ENCODE assay signal across 1 cellular context in the genomic region with DNA sequence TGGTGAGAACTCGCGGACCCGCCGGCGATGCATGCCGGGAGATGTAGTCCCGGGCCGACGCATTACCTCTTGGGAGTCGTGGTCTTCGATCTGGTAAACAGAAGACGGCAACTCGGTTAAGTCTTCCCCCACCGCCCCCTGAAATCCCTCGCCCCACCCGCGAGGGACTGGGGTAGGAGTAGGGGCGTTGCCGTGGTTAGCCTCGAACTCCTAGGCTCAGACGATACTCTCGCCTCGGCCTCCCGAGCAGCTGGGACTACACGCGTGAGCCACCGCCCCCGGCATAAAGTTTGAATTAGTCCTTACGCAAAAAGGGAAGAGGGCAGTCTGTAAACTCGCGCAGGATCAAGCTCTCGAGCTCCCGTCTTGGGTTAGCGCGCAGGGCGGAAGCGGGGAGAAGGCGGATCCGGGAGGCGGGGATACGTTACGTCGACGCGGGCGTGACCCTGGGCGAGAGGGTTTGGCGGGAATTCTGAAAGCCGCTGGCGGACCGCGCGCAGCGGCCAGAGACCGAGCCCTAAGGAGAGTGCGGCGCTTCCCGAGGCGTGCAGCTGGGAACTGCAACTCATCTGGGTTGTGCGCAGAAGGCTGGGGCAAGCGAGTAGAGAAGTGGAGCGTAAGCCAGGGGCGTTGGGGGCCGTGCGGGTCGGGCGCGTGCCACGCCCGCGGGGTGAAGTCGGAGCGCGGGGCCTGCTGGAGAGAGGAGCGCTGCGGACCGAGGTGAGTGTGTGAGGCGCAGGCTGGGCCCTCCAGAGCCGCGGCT.
TF ChIP-seq lines count a peak whose summit lies in the region.

TSS of gene RAD51 (plus strand) at position 469 of the 763 bp plus-strand sequence. CDS start 3,585 bp downstream, outside the sequence.

TF ChIP-seq in K562, 482 proteins besides CTCF, POLR2A, EP300 and RAD21 (continued from another document and continues in another):
- TF ChIP-seq, protein P1, sequence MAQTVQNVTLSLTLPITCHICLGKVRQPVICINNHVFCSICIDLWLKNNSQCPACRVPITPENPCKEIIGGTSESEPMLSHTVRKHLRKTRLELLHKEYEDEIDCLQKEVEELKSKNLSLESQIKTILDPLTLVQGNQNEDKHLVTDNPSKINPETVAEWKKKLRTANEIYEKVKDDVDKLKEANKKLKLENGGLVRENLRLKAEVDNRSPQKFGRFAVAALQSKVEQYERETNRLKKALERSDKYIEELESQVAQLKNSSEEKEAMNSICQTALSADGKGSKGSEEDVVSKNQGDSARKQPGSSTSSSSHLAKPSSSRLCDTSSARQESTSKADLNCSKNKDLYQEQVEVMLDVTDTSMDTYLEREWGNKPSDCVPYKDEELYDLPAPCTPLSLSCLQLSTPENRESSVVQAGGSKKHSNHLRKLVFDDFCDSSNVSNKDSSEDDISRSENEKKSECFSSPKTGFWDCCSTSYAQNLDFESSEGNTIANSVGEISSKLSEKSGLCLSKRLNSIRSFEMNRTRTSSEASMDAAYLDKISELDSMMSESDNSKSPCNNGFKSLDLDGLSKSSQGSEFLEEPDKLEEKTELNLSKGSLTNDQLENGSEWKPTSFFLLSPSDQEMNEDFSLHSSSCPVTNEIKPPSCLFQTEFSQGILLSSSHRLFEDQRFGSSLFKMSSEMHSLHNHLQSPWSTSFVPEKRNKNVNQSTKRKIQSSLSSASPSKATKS (CRISPR knock-in tag; IDR thresholded peaks at IDR 0.05), result no peak
- TF ChIP-seq MCM7 (IDR thresholded peaks at IDR 0.05) (no peak), PHF20 (IDR thresholded peaks at IDR 0.05; ENCODE audit: partially characterized antibody) (peak; percentile 66), ARID2 (IDR thresholded peaks at IDR 0.05) (no peak), ZNF354B (CRISPR knock-in tag; IDR thresholded peaks at IDR 0.05) (no peak), ZNF449 (CRISPR knock-in tag; IDR thresholded peaks at IDR 0.05) (no peak), FOXA1 (IDR thresholded peaks at IDR 0.05; ENCODE audit: borderline replicate concordance) (no peak), MAZ (CRISPR knock-in tag; conservative IDR thresholded peaks at IDR 0.05 in 1 of 2, IDR thresholded peaks at IDR 0.05 in 1 of 2) (peak in 1 of 2 experiments; percentile 78; a peak in 2 of 4 replicates), PHF21A (IDR thresholded peaks at IDR 0.05; ENCODE audit: borderline replicate concordance, low read depth) (no peak), CBX1 (IDR thresholded peaks at IDR 0.05; ENCODE audit: low read depth) (peak; percentile 21), ZNF785 (CRISPR knock-in tag; IDR thresholded peaks at IDR 0.05) (no peak), CBX5 (IDR thresholded peaks at IDR 0.05; ENCODE audit: borderline replicate concordance, low read depth) (no peak), TEAD4 (IDR thresholded peaks at IDR 0.05; ENCODE audit: low read length) (no peak), TEAD4 (CRISPR knock-in tag; IDR thresholded peaks at IDR 0.05; ENCODE audit: borderline replicate concordance) (no peak), TFAP4 (CRISPR knock-in tag; IDR thresholded peaks at IDR 0.05; ENCODE audit: borderline replicate concordance) (peak; percentile 98), GMEB1 (CRISPR knock-in tag; IDR thresholded peaks at IDR 0.05) (peak; percentile 95), POLR2H (tag; IDR thresholded peaks at IDR 0.05; ENCODE audit: low read depth) (peak; percentile 78), FOXK2 (conservative IDR thresholded peaks at IDR 0.05 in 1 of 2, IDR thresholded peaks at IDR 0.05 in 1 of 2; ENCODE audit: low read depth in 2 of 2) (peak in 1 of 2 experiments; percentile 67), ZNF121 (CRISPR knock-in tag; conservative IDR thresholded peaks at IDR 0.05) (no peak), BHLHE40 (IDR thresholded peaks at IDR 0.05; ENCODE audit: low read length) (peak; percentile 22; the same call in 1 of the 2 replicates), PBX2 (CRISPR knock-in tag; IDR thresholded peaks at IDR 0.05; ENCODE audit: low read depth) (no peak), PBX2 (tag; conservative IDR thresholded peaks at IDR 0.05; ENCODE audit: low read depth) (no peak), ZNF561 (CRISPR knock-in tag; conservative IDR thresholded peaks at IDR 0.05) (no peak), CHD1 (IDR thresholded peaks at IDR 0.05; ENCODE audit: low read length) (peak; percentile 10), BCLAF1 (IDR thresholded peaks at IDR 0.05; ENCODE audit: borderline replicate concordance in 1 of 2, control insufficient read depth in 1 of 2, low read depth in 2 of 2, low read length in 1 of 2) (no peak), ZKSCAN3 (CRISPR knock-in tag; IDR thresholded peaks at IDR 0.05) (no peak), ZNF174 (CRISPR knock-in tag; IDR thresholded peaks at IDR 0.05) (no peak), ZNF239 (CRISPR knock-in tag; IDR thresholded peaks at IDR 0.05) (no peak), KLF6 (CRISPR knock-in tag; IDR thresholded peaks at IDR 0.05; ENCODE audit: borderline replicate concordance) (no peak; the same call in 1 of the 2 replicates), E2F6 (IDR thresholded peaks at IDR 0.05; ENCODE audit: borderline replicate concordance in 1 of 2, extremely low read depth in 1 of 2, insufficient read depth in 1 of 2, insufficient read length in 1 of 2, low read depth in 1 of 2, low read length in 1 of 2, poor library complexity in 1 of 2, severe bottlenecking in 1 of 2) (peak; percentile 91 to 95), HDAC1 (IDR thresholded peaks at IDR 0.05) (peak in 1 of 2 experiments; percentile 100; a peak in 3 of 4 replicates), HLTF (IDR thresholded peaks at IDR 0.05) (peak; percentile 84; the same call in 1 of the 2 replicates), REST (CRISPR knock-in tag; IDR thresholded peaks at IDR 0.05; ENCODE audit: low read depth) (no peak), GATA2 (CRISPR knock-in tag; IDR thresholded peaks at IDR 0.05) (no peak), WHSC1 (IDR thresholded peaks at IDR 0.05; ENCODE audit: low read length) (no peak), ETV5 (CRISPR knock-in tag; IDR thresholded peaks at IDR 0.05; ENCODE audit: low read depth) (peak; percentile 60; the same call in 1 of the 2 replicates), L3MBTL2 (IDR thresholded peaks at IDR 0.05) (peak; percentile 93), ZKSCAN1 (IDR thresholded peaks at IDR 0.05; ENCODE audit: low read depth, low read length) (no peak), GTF2E2 (tag; IDR thresholded peaks at IDR 0.05) (no peak), BCOR (IDR thresholded peaks at IDR 0.05) (peak; percentile 61), NR2C2 (CRISPR knock-in tag; IDR thresholded peaks at IDR 0.05) (no peak; the same call in 1 of the 2 replicates), NR2C2 (tag; IDR thresholded peaks at IDR 0.05) (peak; percentile 97), ZFP30 (CRISPR knock-in tag; IDR thresholded peaks at IDR 0.05; ENCODE audit: borderline replicate concordance) (no peak)
- TF ChIP-seq, protein P2, sequence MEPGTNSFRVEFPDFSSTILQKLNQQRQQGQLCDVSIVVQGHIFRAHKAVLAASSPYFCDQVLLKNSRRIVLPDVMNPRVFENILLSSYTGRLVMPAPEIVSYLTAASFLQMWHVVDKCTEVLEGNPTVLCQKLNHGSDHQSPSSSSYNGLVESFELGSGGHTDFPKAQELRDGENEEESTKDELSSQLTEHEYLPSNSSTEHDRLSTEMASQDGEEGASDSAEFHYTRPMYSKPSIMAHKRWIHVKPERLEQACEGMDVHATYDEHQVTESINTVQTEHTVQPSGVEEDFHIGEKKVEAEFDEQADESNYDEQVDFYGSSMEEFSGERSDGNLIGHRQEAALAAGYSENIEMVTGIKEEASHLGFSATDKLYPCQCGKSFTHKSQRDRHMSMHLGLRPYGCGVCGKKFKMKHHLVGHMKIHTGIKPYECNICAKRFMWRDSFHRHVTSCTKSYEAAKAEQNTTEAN (CRISPR knock-in tag; IDR thresholded peaks at IDR 0.05), result no peak
